Comparison of ENCODE assay signal across 8 cellular contexts in the genomic region with DNA sequence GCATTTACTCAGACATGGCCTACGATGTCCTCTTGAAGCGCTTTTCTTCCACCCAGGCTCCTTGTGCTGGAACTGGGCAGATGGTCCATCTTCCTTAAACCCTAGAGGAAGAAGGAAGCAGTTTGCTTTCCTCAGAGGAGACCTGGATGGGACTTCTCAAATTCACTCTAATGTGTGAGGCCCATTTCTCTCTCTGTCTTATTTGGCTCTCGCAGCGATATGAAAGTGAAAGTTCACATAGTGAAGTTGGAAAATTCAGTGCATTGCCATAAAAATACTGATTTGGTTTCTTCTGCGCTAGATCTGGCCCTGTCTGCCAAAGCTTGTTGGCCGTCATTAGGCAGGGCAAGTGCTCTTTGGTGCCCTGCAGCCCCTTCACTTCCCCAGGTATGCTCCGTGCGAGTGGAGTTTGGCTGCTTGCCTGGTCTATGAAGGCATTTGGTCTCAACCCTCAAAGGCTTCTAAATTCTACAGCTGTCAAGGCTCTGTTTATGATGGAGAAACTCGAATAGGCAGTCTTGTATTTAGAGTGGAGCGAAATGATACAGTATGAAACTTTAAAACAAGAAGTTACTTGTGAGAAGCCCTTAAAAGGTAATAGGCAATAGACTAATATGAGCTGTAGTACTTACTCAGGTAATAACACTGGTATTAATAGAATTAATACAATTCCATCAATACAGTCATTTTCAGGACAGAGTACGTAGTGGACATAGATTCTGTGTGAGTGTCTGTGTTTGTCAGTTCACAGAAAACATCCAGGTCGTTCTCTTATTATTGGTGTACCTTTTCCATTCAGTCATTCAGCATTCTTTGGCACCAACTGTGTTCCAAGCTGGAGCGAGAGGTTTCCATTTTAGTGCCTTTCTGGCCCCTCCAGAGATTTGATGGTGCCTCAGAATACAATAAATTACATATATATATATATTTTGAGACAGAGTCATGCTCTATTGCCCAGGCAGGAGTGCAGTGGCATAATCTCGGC. TPM values are rescaled to one million over a fixed set of nuclear protein-coding genes. Genes with fewer than 3 reads are reported as not detected.
DNase-seq lines count a peak whose midpoint lies in the region; ATAC-seq lines count a peak whose summit lies in the region.

No MANE protein-coding gene starts in this region.

- POLR2A ChIA-PET in naive thymus-derived CD8-positive, alpha-beta T cell (lab: Charles Lee) = interaction anchor here (0.6 to 1.2 kb wide), 2 partner anchors 22 to 53 kb away, joined by 4 to 5 read pairs; a partner anchor contains a TSS

- H3K27me3 ChIP-seq in CD4-positive, CD25-positive, alpha-beta regulatory T cell (ENCODE audit: control insufficient read depth, insufficient read depth, low read length) = no peaks in the 10 kb centered on the region

- ATAC-seq in CD4-positive, CD25-positive, alpha-beta regulatory T cell (ENCODE audit: low read depth in 2 of 2) = peak in 1 of 2 donors; percentile 30
- ATAC-seq in HG03432 (IDR thresholded peaks at IDR 0.05; ENCODE audit: unreplicated experiment) (peak; percentile 43), GM21447 (IDR thresholded peaks at IDR 0.05; ENCODE audit: unreplicated experiment) (no peak)
- ATAC-seq in central memory CD8-positive, alpha-beta T cell (replicated peaks; ENCODE audit: extremely low read depth, poor library complexity, severe bottlenecking) = peak; percentile 53
- ATAC-seq in naive thymus-derived CD8-positive, alpha-beta T cell = peak; percentile 38 to 42

- H3K9me3 ChIP-seq in CD4-positive, CD25-positive, alpha-beta regulatory T cell (ENCODE audit: control insufficient read depth in 2 of 2, low read length in 2 of 2) = no peaks in the 10 kb centered on the region

- peaks cover 68% of the 10 kb centered on the region for H3K4me1 ChIP-seq in CD4-positive, CD25-positive, alpha-beta regulatory T cell (ENCODE audit: control insufficient read depth, insufficient read depth, low read length, poor library complexity, severe bottlenecking)

- H3K36me3 Mint-ChIP-seq in CD4-positive, CD25-positive, alpha-beta regulatory T cell = peaks cover 13% of the 10 kb centered on the region
- peaks cover 12% of the 10 kb centered on the region for H3K36me3 Mint-ChIP-seq in central memory CD8-positive, alpha-beta T cell (ENCODE audit: insufficient read depth)
- H3K36me3 Mint-ChIP-seq in naive thymus-derived CD8-positive, alpha-beta T cell = peaks cover 0 to 25% (median 0%) of the 10 kb centered on the region in 3 donors

- peaks cover 4% of the 10 kb centered on the region for H3K36me3 ChIP-seq in CD4-positive, CD25-positive, alpha-beta regulatory T cell (ENCODE audit: control insufficient read depth, insufficient read depth, low read length)

- peak overlapping the region; percentile 61 for H3K27ac ChIP-seq in CD4-positive, CD25-positive, alpha-beta regulatory T cell (ENCODE audit: insufficient read depth, low read length, poor library complexity, severe bottlenecking)

- H3K4me3 Mint-ChIP-seq in CD4-positive, CD25-positive, alpha-beta regulatory T cell = peak overlapping the region; percentile 66 to 88 (median 74)
- H3K4me3 Mint-ChIP-seq in central memory CD8-positive, alpha-beta T cell = peak overlapping the region; percentile 76
- peak overlapping the region; percentile 61 to 90 (median 78) for H3K4me3 Mint-ChIP-seq in naive thymus-derived CD8-positive, alpha-beta T cell

- H3K4me1 Mint-ChIP-seq in CD4-positive, CD25-positive, alpha-beta regulatory T cell = peaks cover 20 to 82% (median 65%) of the 10 kb centered on the region in 4 donors
- H3K4me1 Mint-ChIP-seq in central memory CD8-positive, alpha-beta T cell = peaks cover 74% of the 10 kb centered on the region
- peaks cover 44 to 90% (median 81%) of the 10 kb centered on the region in 4 donors for H3K4me1 Mint-ChIP-seq in naive thymus-derived CD8-positive, alpha-beta T cell

- H3K4me3 ChIP-seq in CD4-positive, CD25-positive, alpha-beta regulatory T cell (ENCODE audit: low read depth, low read length) = peak overlapping the region; percentile 70

- H3K27ac Mint-ChIP-seq in CD4-positive, CD25-positive, alpha-beta regulatory T cell = peak overlapping the region in 2 of 3 donors; percentile 18 to 84
- peak overlapping the region; percentile 77 for H3K27ac Mint-ChIP-seq in central memory CD8-positive, alpha-beta T cell (ENCODE audit: low read depth)
- peak overlapping the region; percentile 71 to 94 (median 77) for H3K27ac Mint-ChIP-seq in naive thymus-derived CD8-positive, alpha-beta T cell

- no peaks in the 10 kb centered on the region for H3K27me3 Mint-ChIP-seq in CD4-positive, CD25-positive, alpha-beta regulatory T cell
- H3K27me3 Mint-ChIP-seq in central memory CD8-positive, alpha-beta T cell = no peaks in the 10 kb centered on the region
- no peaks in the 10 kb centered on the region for H3K27me3 Mint-ChIP-seq in naive thymus-derived CD8-positive, alpha-beta T cell

- no peaks in the 10 kb centered on the region for H3K9me3 Mint-ChIP-seq in CD4-positive, CD25-positive, alpha-beta regulatory T cell
- H3K9me3 Mint-ChIP-seq in central memory CD8-positive, alpha-beta T cell = no peaks in the 10 kb centered on the region
- no peaks in the 10 kb centered on the region for H3K9me3 Mint-ChIP-seq in naive thymus-derived CD8-positive, alpha-beta T cell

- DNase-seq in CD4-positive, CD25-positive, alpha-beta regulatory T cell = peak in 1 of 3 donors; percentile 51
- no peak for DNase-seq in central memory CD8-positive, alpha-beta T cell (ENCODE audit: low spot score in 2 of 2)
- peak in 1 of 10 donors; percentile 17 for DNase-seq in naive thymus-derived CD8-positive, alpha-beta T cell
- DNase-seq in dedifferentiated amniotic fluid mesenchymal stem cell (ENCODE audit: extremely low spot score) (no peak), HPDE6-E6E7 (ENCODE audit: extremely low spot score) (no peak)
- DNase-seq in activated CD4-positive, alpha-beta T cell treated with anti-CD3 and anti-CD28 coated beads, Interleukin-2, amount 50 U/mL, for 1 hour = no peak

RNA-seq across cellular contexts. Expression of a gene that starts 20.5 kb away (rescaled TPM):
- 136 TPM for total RNA-seq in CD4-positive, CD25-positive, alpha-beta regulatory T cell
- 10 to 100 TPM; 36.9 to 54.5 (median 44.6) TPM for polyA plus RNA-seq in CD4-positive, CD25-positive, alpha-beta regulatory T cell
- 10 to 100 TPM; 90.0 to 93.6 TPM for total RNA-seq in naive thymus-derived CD8-positive, alpha-beta T cell
- polyA plus RNA-seq in naive thymus-derived CD8-positive, alpha-beta T cell = 10 to 100 TPM; 47.5 to 50.1 (median 49.7) TPM

RNA-seq across cellular contexts. Expression of a gene that starts 35.2 kb away (rescaled TPM):
- 22.0 TPM for total RNA-seq in CD4-positive, CD25-positive, alpha-beta regulatory T cell
- 10 to 100 TPM; 13.5 to 23.2 (median 21.5) TPM for polyA plus RNA-seq in CD4-positive, CD25-positive, alpha-beta regulatory T cell
- total RNA-seq in naive thymus-derived CD8-positive, alpha-beta T cell = 10 to 100 TPM; 24.3 to 27.4 TPM
- polyA plus RNA-seq in naive thymus-derived CD8-positive, alpha-beta T cell = 10 to 100 TPM; 11.8 to 21.5 (median 15.5) TPM

RNA-seq across cellular contexts. Expression of a gene that starts 49.7 kb away (rescaled TPM):
- not detected for total RNA-seq in CD4-positive, CD25-positive, alpha-beta regulatory T cell
- polyA plus RNA-seq in CD4-positive, CD25-positive, alpha-beta regulatory T cell = not detected
- total RNA-seq in naive thymus-derived CD8-positive, alpha-beta T cell = not detected
- not detected for polyA plus RNA-seq in naive thymus-derived CD8-positive, alpha-beta T cell

RNA-seq across cellular contexts. Expression of a gene that starts 53.0 kb away (rescaled TPM):
- 147 TPM for total RNA-seq in CD4-positive, CD25-positive, alpha-beta regulatory T cell
- polyA plus RNA-seq in CD4-positive, CD25-positive, alpha-beta regulatory T cell = 100 to 1,000 TPM; 276 to 323 (median 303) TPM
- 100 to 1,000 TPM; 142 to 146 TPM for total RNA-seq in naive thymus-derived CD8-positive, alpha-beta T cell
- polyA plus RNA-seq in naive thymus-derived CD8-positive, alpha-beta T cell = 100 to 1,000 TPM; 137 to 176 (median 171) TPM
